18 cellular contexts compared by ENCODE assay signal in genomic region chr2:241037498-241037897, GRCh38. TPM values are rescaled to one million over a fixed set of nuclear protein-coding genes. Genes with fewer than 3 reads are reported as not detected.
DNase-seq lines count a peak whose midpoint lies in the region; ATAC-seq, FAIRE-seq and TF ChIP-seq lines count a peak whose summit lies in the region.
"Had no signal": no experiment of that assay in that cellular context is flagged by ENCODE, and none has a peak within 500 bp of the region (broad histone marks: within the 10 kb centered on the region; RNA-seq: fewer than 3 reads in every experiment).

No MANE protein-coding gene starts in this region.

- intact Hi-C loops in activated CD4-positive, alpha-beta T cell treated with anti-CD3 and anti-CD28 coated beads for 36 hours (cut with DNase I, micrococcal nuclease), result no loop called here
- intact Hi-C loops in activated T-helper 1 cell treated with anti-CD3 and anti-CD28 coated beads, Interleukin-12 subunit alpha, Interleukin-12 subunit beta, Interleukin-2, Interleukin-4 antibody, amounts not matched to agents 30 ng/mL and 10 ng/mL and 1 ng/mL, durations not matched to agents 14 hours and 24 hours and 36 hours (cut with micrococcal nuclease), result loop anchor here (2.0 kb wide), 1 partner anchor 39 kb away; the partner anchor contains the start of gene SNED1

- no peak for TF ChIP-seq POLR2A in GM12891 (IDR thresholded peaks at IDR 0.05; ENCODE audit: low read depth, low read length)

- no peaks in the 10 kb centered on the region for H3K9me3 Mint-ChIP-seq in activated CD4-positive, alpha-beta T cell treated with anti-CD3 and anti-CD28 coated beads, Interleukin-2, amount 10 ng/mL, durations not matched to agents 7 days and 5 days
- no peaks in the 10 kb centered on the region for H3K9me3 Mint-ChIP-seq in activated CD4-positive, alpha-beta T cell treated with anti-CD3 and anti-CD28 coated beads for 36 hours (ENCODE audit: low read depth)
- no peaks in the 10 kb centered on the region for H3K9me3 Mint-ChIP-seq in activated T-helper 1 cell treated with anti-CD3 and anti-CD28 coated beads, Interleukin-12 subunit alpha, Interleukin-12 subunit beta, Interleukin-2, Interleukin-4 antibody, amounts not matched to agents 30 ng/mL and 10 ng/mL and 1 ng/mL, durations not matched to agents 14 hours and 24 hours and 36 hours
- H3K9me3 Mint-ChIP-seq in naive thymus-derived CD8-positive, alpha-beta T cell, result no peaks in the 10 kb centered on the region
- H3K9me3 Mint-ChIP-seq: H9, nephron progenitor cell had no signal

- peaks cover 36% of the 10 kb centered on the region for H3K4me1 Mint-ChIP-seq in activated CD4-positive, alpha-beta T cell treated with anti-CD3 and anti-CD28 coated beads, Interleukin-2, amount 10 ng/mL, durations not matched to agents 7 days and 5 days
- peaks cover 9% of the 10 kb centered on the region for H3K4me1 Mint-ChIP-seq in activated CD4-positive, alpha-beta T cell treated with anti-CD3 and anti-CD28 coated beads for 36 hours
- H3K4me1 Mint-ChIP-seq in activated T-helper 1 cell treated with anti-CD3 and anti-CD28 coated beads, Interleukin-12 subunit alpha, Interleukin-12 subunit beta, Interleukin-2, Interleukin-4 antibody, amounts not matched to agents 30 ng/mL and 10 ng/mL and 1 ng/mL, durations not matched to agents 14 hours and 24 hours and 36 hours (ENCODE audit: low read depth), result peaks cover 21% of the 10 kb centered on the region
- peaks cover 3 to 35% (median 24%) of the 10 kb centered on the region in 4 donors for H3K4me1 Mint-ChIP-seq in naive thymus-derived CD8-positive, alpha-beta T cell

- peak; percentile 16 for FAIRE-seq in GM12891 (lab: Jason Lieb, UNC)
- FAIRE-seq: A204.1, urothelium cell line had no signal

- peak overlapping the region; percentile 83 for H3K27ac Mint-ChIP-seq in activated CD4-positive, alpha-beta T cell treated with anti-CD3 and anti-CD28 coated beads, Interleukin-2, amount 10 ng/mL, durations not matched to agents 7 days and 5 days
- H3K27ac Mint-ChIP-seq in activated CD4-positive, alpha-beta T cell treated with anti-CD3 and anti-CD28 coated beads for 36 hours, result no peak overlapping the region
- H3K27ac Mint-ChIP-seq in activated T-helper 1 cell treated with anti-CD3 and anti-CD28 coated beads, Interleukin-12 subunit alpha, Interleukin-12 subunit beta, Interleukin-2, Interleukin-4 antibody, amounts not matched to agents 30 ng/mL and 10 ng/mL and 1 ng/mL, durations not matched to agents 14 hours and 24 hours and 36 hours, result peak overlapping the region; percentile 34
- H3K27ac Mint-ChIP-seq in naive thymus-derived CD8-positive, alpha-beta T cell, result peak overlapping the region in 9 of 10 donors; percentile 67 to 97 (median 92)
- H3K27ac Mint-ChIP-seq: H9, nephron progenitor cell had no signal

- ATAC-seq in activated CD4-positive, alpha-beta T cell treated with anti-CD3 and anti-CD28 coated beads for 36 hours, result no peak
- no peak for ATAC-seq in naive thymus-derived CD8-positive, alpha-beta T cell
- ATAC-seq in GM18870 (IDR thresholded peaks at IDR 0.05; ENCODE audit: unreplicated experiment), result no peak
- ATAC-seq in HG03469 (IDR thresholded peaks at IDR 0.05; ENCODE audit: unreplicated experiment), result no peak
- ATAC-seq: Right ventricle myocardium inferior had no signal

- POLR2A ChIA-PET in activated CD4-positive, alpha-beta T cell treated with anti-CD3 and anti-CD28 coated beads, Interleukin-2, amount 10 ng/mL, durations not matched to agents 7 days and 5 days (lab: Charles Lee), result no interaction called here
- POLR2A ChIA-PET in activated CD4-positive, alpha-beta T cell treated with anti-CD3 and anti-CD28 coated beads for 36 hours (lab: Charles Lee), result no interaction called here
- POLR2A ChIA-PET in naive thymus-derived CD8-positive, alpha-beta T cell (lab: Charles Lee), result interaction anchor here (1.0 to 1.9 kb wide), 6 partner anchors 21 to 64 kb away, joined by 3 to 6 read pairs (median 3); partner anchors contain the start of gene SNED1

- DNase-seq in activated CD4-positive, alpha-beta T cell treated with anti-CD3 and anti-CD28 coated beads, Interleukin-2, amount 10 ng/mL, durations not matched to agents 7 days and 5 days, result no peak
- no peak for DNase-seq in activated CD4-positive, alpha-beta T cell treated with anti-CD3 and anti-CD28 coated beads for 36 hours
- DNase-seq in GM12891 (ENCODE audit: insufficient read length, low spot score) (no peak), globus pallidus (ENCODE audit: low spot score) (no peak)
- DNase-seq in activated T-helper 1 cell treated with anti-CD3 and anti-CD28 coated beads, Interleukin-12 subunit alpha, Interleukin-12 subunit beta, Interleukin-2, Interleukin-4 antibody, amounts not matched to agents 30 ng/mL and 10 ng/mL and 1 ng/mL, durations not matched to agents 14 hours and 24 hours and 36 hours (ENCODE audit: low spot score), result no peak
- no peak for DNase-seq in naive thymus-derived CD8-positive, alpha-beta T cell
- DNase-seq: foreskin keratinocyte; H9; NCI-H1417 treated with DMSO at 0.1 percent for 48 hours; NCI-H226; nephron progenitor cell; stimulated activated CD4-positive, alpha-beta T cell treated with anti-CD3 and anti-CD28 coated beads, Interleukin-12 subunit alpha, Interleukin-12 subunit beta, amount 100 ng/mL, for 4 hours; stimulated activated naive CD8-positive, alpha-beta T cell treated with anti-CD3 and anti-CD28 coated beads, Interleukin-15, Interleukin-2, amounts not matched to agents 100 U/mL and 50 U/mL, for 24 hours had no signal

- peaks cover 2% of the 10 kb centered on the region for H3K27me3 Mint-ChIP-seq in activated CD4-positive, alpha-beta T cell treated with anti-CD3 and anti-CD28 coated beads, Interleukin-2, amount 10 ng/mL, durations not matched to agents 7 days and 5 days
- no peaks in the 10 kb centered on the region for H3K27me3 Mint-ChIP-seq in activated CD4-positive, alpha-beta T cell treated with anti-CD3 and anti-CD28 coated beads for 36 hours
- H3K27me3 Mint-ChIP-seq in activated T-helper 1 cell treated with anti-CD3 and anti-CD28 coated beads, Interleukin-12 subunit alpha, Interleukin-12 subunit beta, Interleukin-2, Interleukin-4 antibody, amounts not matched to agents 30 ng/mL and 10 ng/mL and 1 ng/mL, durations not matched to agents 14 hours and 24 hours and 36 hours (ENCODE audit: insufficient read depth), result no peaks in the 10 kb centered on the region
- H3K27me3 Mint-ChIP-seq in naive thymus-derived CD8-positive, alpha-beta T cell, result no peaks in the 10 kb centered on the region

- H3K36me3 Mint-ChIP-seq in activated CD4-positive, alpha-beta T cell treated with anti-CD3 and anti-CD28 coated beads, Interleukin-2, amount 10 ng/mL, durations not matched to agents 7 days and 5 days (ENCODE audit: low read depth), result no peaks in the 10 kb centered on the region
- no peaks in the 10 kb centered on the region for H3K36me3 Mint-ChIP-seq in activated CD4-positive, alpha-beta T cell treated with anti-CD3 and anti-CD28 coated beads for 36 hours (ENCODE audit: low read depth)
- peaks cover 6% of the 10 kb centered on the region for H3K36me3 Mint-ChIP-seq in activated T-helper 1 cell treated with anti-CD3 and anti-CD28 coated beads, Interleukin-12 subunit alpha, Interleukin-12 subunit beta, Interleukin-2, Interleukin-4 antibody, amounts not matched to agents 30 ng/mL and 10 ng/mL and 1 ng/mL, durations not matched to agents 14 hours and 24 hours and 36 hours (ENCODE audit: low read depth)
- peaks cover 0 to 18% (median 10%) of the 10 kb centered on the region in 3 donors for H3K36me3 Mint-ChIP-seq in naive thymus-derived CD8-positive, alpha-beta T cell

- H3K4me3 Mint-ChIP-seq in activated CD4-positive, alpha-beta T cell treated with anti-CD3 and anti-CD28 coated beads, Interleukin-2, amount 10 ng/mL, durations not matched to agents 7 days and 5 days, result peak overlapping the region; percentile 66
- H3K4me3 Mint-ChIP-seq in activated CD4-positive, alpha-beta T cell treated with anti-CD3 and anti-CD28 coated beads for 36 hours, result no peak overlapping the region
- H3K4me3 Mint-ChIP-seq in activated T-helper 1 cell treated with anti-CD3 and anti-CD28 coated beads, Interleukin-12 subunit alpha, Interleukin-12 subunit beta, Interleukin-2, Interleukin-4 antibody, amounts not matched to agents 30 ng/mL and 10 ng/mL and 1 ng/mL, durations not matched to agents 14 hours and 24 hours and 36 hours, result peak overlapping the region; percentile 84
- H3K4me3 Mint-ChIP-seq in naive thymus-derived CD8-positive, alpha-beta T cell, result peak overlapping the region; percentile 58 to 90 (median 81)
- H3K4me3 Mint-ChIP-seq: nephron progenitor cell had no signal

- CTCF ChIA-PET in activated CD4-positive, alpha-beta T cell treated with anti-CD3 and anti-CD28 coated beads, Interleukin-2, amount 10 ng/mL, durations not matched to agents 7 days and 5 days (lab: Charles Lee), result no interaction called here
- CTCF ChIA-PET in activated CD4-positive, alpha-beta T cell treated with anti-CD3 and anti-CD28 coated beads for 36 hours (lab: Charles Lee), result interaction anchor here (0.7 kb wide), 1 partner anchor 54 kb away, joined by 4 read pairs; no protein-coding TSS in a partner anchor

TF ChIP-seq in GM12891, 5 proteins besides CTCF, POLR2A, EP300 and RAD21:
- no peak for TF ChIP-seq POLR2AphosphoS5 (IDR thresholded peaks at IDR 0.05; ENCODE audit: low read depth, low read length)
- TF ChIP-seq POU2F2 (IDR thresholded peaks at IDR 0.05; ENCODE audit: low read depth, low read length), result no peak
- TF ChIP-seq SPI1 (IDR thresholded peaks at IDR 0.05; ENCODE audit: low read depth, low read length), result no peak
- TF ChIP-seq PAX5 (IDR thresholded peaks at IDR 0.05; ENCODE audit: insufficient read depth, low read length, severe bottlenecking), result no peak
- TF ChIP-seq TAF1 (IDR thresholded peaks at IDR 0.05; ENCODE audit: low read depth, low read length), result no peak

RNA-seq across cellular contexts. Expression of gene SNED1, which starts 39.1 kb away (rescaled TPM):
- total RNA-seq in activated CD4-positive, alpha-beta T cell treated with anti-CD3 and anti-CD28 coated beads, Interleukin-2, amount 10 ng/mL, durations not matched to agents 7 days and 5 days, result 1 to 10 TPM; 6.1 to 8.6 TPM
- under 1 TPM; 0.69 to 0.78 TPM for total RNA-seq in activated CD4-positive, alpha-beta T cell treated with anti-CD3 and anti-CD28 coated beads for 36 hours
- polyA plus RNA-seq in GM12891 (2012; ENCODE audit: low read depth, missing spikeins), result 0.42 TPM
- total RNA-seq in activated T-helper 1 cell treated with anti-CD3 and anti-CD28 coated beads, Interleukin-12 subunit alpha, Interleukin-12 subunit beta, Interleukin-2, Interleukin-4 antibody, amounts not matched to agents 30 ng/mL and 10 ng/mL and 1 ng/mL, durations not matched to agents 14 hours and 24 hours and 36 hours, result 1.6 and 2.5 TPM in 2 replicates
- total RNA-seq in naive thymus-derived CD8-positive, alpha-beta T cell, result 10 to 100 TPM; 91.8 to 99.9 TPM
- 1 to 10 TPM in 2 of 3 donors, under 1 TPM in 1; 0.60 to 3.0 (median 1.4) TPM for polyA plus RNA-seq in naive thymus-derived CD8-positive, alpha-beta T cell
- total RNA-seq: foreskin keratinocyte had no signal
- polyA plus RNA-seq: foreskin keratinocyte had no signal

Comparison
In these comparisons a context has a peak if more than half of its experiments do, and no peak if none do; other contexts are left out.
1. RNA of gene SNED1, which starts 39.1 kb away (total RNA-seq): 91.8 to 99.9 TPM in naive thymus-derived CD8-positive, alpha-beta T cell; 6.1 to 8.6 TPM in activated CD4-positive, alpha-beta T cell treated with anti-CD3 and anti-CD28 coated beads, Interleukin-2, amount 10 ng/mL, durations not matched to agents 7 days and 5 days, 1.6 to 2.5 TPM in activated T-helper 1 cell treated with anti-CD3 and anti-CD28 coated beads, Interleukin-12 subunit alpha, Interleukin-12 subunit beta, Interleukin-2, Interleukin-4 antibody, amounts not matched to agents 30 ng/mL and 10 ng/mL and 1 ng/mL, durations not matched to agents 14 hours and 24 hours and 36 hours and 0.69 to 0.78 TPM in activated CD4-positive, alpha-beta T cell treated with anti-CD3 and anti-CD28 coated beads for 36 hours; every median in the first group is over 4 times any median in the second.